ENCODE assay signal across 13 cellular contexts in the genomic region with DNA sequence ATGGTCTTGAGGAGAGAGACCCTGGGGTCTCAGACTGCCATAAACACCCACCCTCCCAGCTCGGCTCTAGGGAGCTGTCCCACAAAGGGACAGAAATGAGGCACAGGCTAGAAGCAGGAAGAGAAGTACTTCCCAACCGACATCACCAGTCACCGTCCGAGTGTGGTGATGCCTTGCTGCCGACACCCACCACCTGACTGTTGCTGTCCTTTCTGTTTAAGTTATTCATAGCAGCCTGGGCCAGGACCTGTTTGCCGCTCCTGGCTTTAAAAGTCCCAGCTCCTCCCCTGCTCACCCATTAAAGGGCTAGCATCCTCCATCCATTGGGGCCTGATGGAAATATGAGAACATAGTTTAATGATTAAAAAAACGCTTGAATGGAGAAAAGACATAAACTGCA. TPM values are rescaled to one million over a fixed set of nuclear protein-coding genes. Genes with fewer than 3 reads are reported as not detected.
A peak's percentile ranks its signal among the peaks of the same experiment; 100 is the strongest.
DNase-seq lines count a peak whose midpoint lies in the region; ATAC-seq, FAIRE-seq and TF ChIP-seq lines count a peak whose summit lies in the region.
"Had no signal": no experiment of that assay in that cellular context is flagged by ENCODE, and none has a peak within 500 bp of the region (broad histone marks: within the 10 kb centered on the region; RNA-seq: fewer than 3 reads in every experiment).

No MANE protein-coding gene starts in this region.

- H3K9me3 Mint-ChIP-seq in activated T-cell treated with anti-CD3 and anti-CD28 coated beads, Interleukin-2, amount 50 U/mL, for 72 hours: no peaks in the 10 kb centered on the region
- peaks cover 2 to 8% of the 10 kb centered on the region in 2 donors for H3K9me3 Mint-ChIP-seq in natural killer cell
- peaks cover 5% of the 10 kb centered on the region for H3K9me3 Mint-ChIP-seq in nephron progenitor cell

- intact Hi-C loops in natural killer cell (cut with micrococcal nuclease): loop anchor here (1.0 to 2.0 kb wide), 4 partner anchors 10 to 50 kb away; a partner anchor contains a TSS

- peaks cover 78% of the 10 kb centered on the region for H3K4me1 Mint-ChIP-seq in activated T-cell treated with anti-CD3 and anti-CD28 coated beads, Interleukin-2, amount 50 U/mL, for 72 hours (ENCODE audit: low read depth)
- H3K4me1 Mint-ChIP-seq in natural killer cell (peaks cover 76% of the 10 kb centered on the region in 2 donors), nephron progenitor cell (peaks cover 15% of the 10 kb centered on the region)

- TF ChIP-seq CTCF in natural killer cell (IDR thresholded peaks at IDR 0.05): no peak
- TF ChIP-seq CTCF in nephron progenitor cell (IDR thresholded peaks at IDR 0.05): no peak

- H3K27ac Mint-ChIP-seq in activated T-cell treated with anti-CD3 and anti-CD28 coated beads, Interleukin-2, amount 50 U/mL, for 72 hours: peak overlapping the region; percentile 87
- H3K27ac Mint-ChIP-seq in natural killer cell (peak overlapping the region; percentile 76 to 84), nephron progenitor cell (no peak overlapping the region)

- peak overlapping the region; percentile 82 to 83 for H3K4me3 Mint-ChIP-seq in activated T-cell treated with anti-CD3 and anti-CD28 coated beads, Interleukin-2, amount 50 U/mL, for 72 hours
- H3K4me3 Mint-ChIP-seq in natural killer cell (peak overlapping the region; percentile 90), nephron progenitor cell (no peak overlapping the region)

- H3K36me3 Mint-ChIP-seq in activated T-cell treated with anti-CD3 and anti-CD28 coated beads, Interleukin-2, amount 50 U/mL, for 72 hours (ENCODE audit: insufficient read depth in 2 of 2): peaks cover 0 to 1% of the 10 kb centered on the region in 2 donors
- H3K36me3 Mint-ChIP-seq in natural killer cell (peaks cover 6% of the 10 kb centered on the region), nephron progenitor cell (ENCODE audit: low read depth) (no peaks in the 10 kb centered on the region)

- peak; percentile 49 for ATAC-seq in GM21423 (IDR thresholded peaks at IDR 0.05; ENCODE audit: unreplicated experiment)
- ATAC-seq in activated T-cell treated with anti-CD3 and anti-CD28 coated beads, Interleukin-2, amount 50 U/mL, for 72 hours (replicated peaks in 1 of 2): peak; percentile 66 to 74
- ATAC-seq in natural killer cell: peak; percentile 73 to 76 (median 74)
- no peak for ATAC-seq in GM19452 (IDR thresholded peaks at IDR 0.05; ENCODE audit: unreplicated experiment)

- DNase-seq in GM12891 (ENCODE audit: insufficient read length, low spot score) (no peak), natural killer cell (peak; percentile 57), 8988T (no peak), NCI-H2029 (lab: John Stamatoyannopoulos, UW) (no peak), nephron progenitor cell (no peak)
- DNase-seq in activated T-cell treated with anti-CD3 and anti-CD28 coated beads, Interleukin-2, amount 50 U/mL, for 72 hours: peak; percentile 62 to 66
- DNase-seq: DMS153, MV-4-11, NCI-H748 treated with DMSO at 0.1 percent for 48 hours, tibial artery had no signal

- no peaks in the 10 kb centered on the region for H3K27me3 Mint-ChIP-seq in activated T-cell treated with anti-CD3 and anti-CD28 coated beads, Interleukin-2, amount 50 U/mL, for 72 hours (ENCODE audit: low read depth)
- H3K27me3 Mint-ChIP-seq in natural killer cell (ENCODE audit: low read depth in 2 of 2) (no peaks in the 10 kb centered on the region), nephron progenitor cell (ENCODE audit: low read depth, poor library complexity) (peaks cover 27% of the 10 kb centered on the region)

- FAIRE-seq in GM12891 (lab: Jason Lieb, UNC): peak; percentile 92

- no peak for TF ChIP-seq POLR2A in GM12891 (IDR thresholded peaks at IDR 0.05; ENCODE audit: low read depth, low read length)

TF ChIP-seq in GM12891, 5 proteins besides CTCF, POLR2A, EP300 and RAD21:
- peak; percentile 68; the same call in 1 of the 2 replicates for TF ChIP-seq POU2F2 (IDR thresholded peaks at IDR 0.05; ENCODE audit: low read depth, low read length)
- TF ChIP-seq TAF1 (IDR thresholded peaks at IDR 0.05; ENCODE audit: low read depth, low read length): no peak

RNA-seq across cellular contexts. Expression of a gene that starts 13.2 kb away (rescaled TPM):
- 29.1 TPM for polyA plus RNA-seq in GM12891 (2012; ENCODE audit: low read depth, missing spikeins)
- 100 to 1,000 TPM; 127 to 134 TPM for total RNA-seq in activated T-cell treated with anti-CD3 and anti-CD28 coated beads, Interleukin-2, amount 50 U/mL, for 72 hours
- 100 to 1,000 TPM; 123 to 154 (median 153) TPM for total RNA-seq in natural killer cell

RNA-seq across cellular contexts. Expression of a gene that starts 34.4 kb away (rescaled TPM):
- polyA plus RNA-seq in GM12891 (2012; ENCODE audit: low read depth, missing spikeins): 10.9 TPM
- 10 to 100 TPM; 50.8 to 52.9 TPM for total RNA-seq in activated T-cell treated with anti-CD3 and anti-CD28 coated beads, Interleukin-2, amount 50 U/mL, for 72 hours
- total RNA-seq in natural killer cell: 100 to 1,000 TPM; 101 to 145 (median 112) TPM
- total RNA-seq: chondrocyte had no signal

RNA-seq across cellular contexts. Expression of a gene that starts 34.6 kb away (rescaled TPM):
- 5,189 TPM for polyA plus RNA-seq in GM12891 (2012; ENCODE audit: low read depth, missing spikeins)
- total RNA-seq in activated T-cell treated with anti-CD3 and anti-CD28 coated beads, Interleukin-2, amount 50 U/mL, for 72 hours: 1,000 to 10,000 TPM; 5,611 to 6,275 TPM
- total RNA-seq in natural killer cell: 1,000 to 10,000 TPM; 7,484 to 8,893 (median 7,665) TPM

RNA-seq across cellular contexts. Expression of a gene that starts 59.7 kb away (rescaled TPM):
- 35.5 TPM for polyA plus RNA-seq in GM12891 (2012; ENCODE audit: low read depth, missing spikeins)
- total RNA-seq in activated T-cell treated with anti-CD3 and anti-CD28 coated beads, Interleukin-2, amount 50 U/mL, for 72 hours: 10 to 100 TPM; 86.1 to 92.9 TPM
- 10 to 100 TPM; 14.2 to 20.1 (median 16.3) TPM for total RNA-seq in natural killer cell

Comparison
In these comparisons a context has a peak if more than half of its experiments do, and no peak if none do; other contexts are left out.
1. DNase-seq: peak in activated T-cell treated with anti-CD3 and anti-CD28 coated beads, Interleukin-2, amount 50 U/mL, for 72 hours (2 of 2) and natural killer cell (single experiment); none in GM12891 (single experiment), 8988T (single experiment), NCI-H2029 (single experiment) and nephron progenitor cell (single experiment).